In genomic region chr11:17730608-17731462, GRCh38 we compare ENCODE assay signal across 9 cellular contexts. TPM values are rescaled to one million over a fixed set of nuclear protein-coding genes. Genes with fewer than 3 reads are reported as not detected.
DNase-seq lines count a peak whose midpoint lies in the region; ATAC-seq and TF ChIP-seq lines count a peak whose summit lies in the region.
"Had no signal": no experiment of that assay in that cellular context is flagged by ENCODE, and none has a peak within 500 bp of the region (broad histone marks: within the 10 kb centered on the region; RNA-seq: fewer than 3 reads in every experiment).

No MANE protein-coding gene starts in this region.

- H4K20me1 ChIP-seq in Loucy (ENCODE audit: insufficient read depth, low read length, poor library complexity, severe bottlenecking), result no peaks in the 10 kb centered on the region

- no peaks in the 10 kb centered on the region for H3K9me3 Mint-ChIP-seq in activated T-cell treated with anti-CD3 and anti-CD28 coated beads, Interleukin-2, amount 50 U/mL, for 72 hours
- H3K9me3 Mint-ChIP-seq: dendritic cell treated with granulocyte-macrophage colony-stimulating factor and Interleukin-4, amounts not matched to agents 40 ng/mL and 50 ng/mL, for 4 days had no signal

- ATAC-seq in activated T-cell treated with anti-CD3 and anti-CD28 coated beads, Interleukin-2, amount 50 U/mL, for 72 hours (replicated peaks in 1 of 2), result peak; percentile 84 to 86

- H3K36me3 Mint-ChIP-seq in activated T-cell treated with anti-CD3 and anti-CD28 coated beads, Interleukin-2, amount 50 U/mL, for 72 hours (ENCODE audit: insufficient read depth in 2 of 2), result peaks cover 0 to 3% of the 10 kb centered on the region in 2 donors

- H3K9me2 ChIP-seq in Loucy (replicated peaks; ENCODE audit: low read depth, low read length), result no peaks in the 10 kb centered on the region

- no peaks in the 10 kb centered on the region for H3F3A ChIP-seq in Loucy (ENCODE audit: low read depth)

- no peak overlapping the region for H3K4me2 ChIP-seq in Loucy (ENCODE audit: low read depth, low read length, poor library complexity, severe bottlenecking)

- no peak overlapping the region for H3K27ac Mint-ChIP-seq in activated T-cell treated with anti-CD3 and anti-CD28 coated beads, Interleukin-2, amount 50 U/mL, for 72 hours
- H3K27ac Mint-ChIP-seq: dendritic cell treated with granulocyte-macrophage colony-stimulating factor and Interleukin-4, amounts not matched to agents 40 ng/mL and 50 ng/mL, for 4 days had no signal

- H3K4me3 Mint-ChIP-seq in activated T-cell treated with anti-CD3 and anti-CD28 coated beads, Interleukin-2, amount 50 U/mL, for 72 hours, result no peak overlapping the region
- H3K4me3 Mint-ChIP-seq: dendritic cell treated with granulocyte-macrophage colony-stimulating factor and Interleukin-4, amounts not matched to agents 40 ng/mL and 50 ng/mL, for 4 days had no signal

- H3K4me1 Mint-ChIP-seq in activated T-cell treated with anti-CD3 and anti-CD28 coated beads, Interleukin-2, amount 50 U/mL, for 72 hours (ENCODE audit: low read depth), result no peaks in the 10 kb centered on the region

- TF ChIP-seq CTCF in Loucy (conservative IDR thresholded peaks at IDR 0.05; ENCODE audit: low read length) (peak; percentile 77), Peyer's patch (IDR thresholded peaks at IDR 0.05) (peak in 5 of 6 experiments; percentile 23 to 81 (median 80)), fibroblast of the aortic adventitia (IDR thresholded peaks at IDR 0.05; ENCODE audit: insufficient read depth, low read length) (peak; percentile 98), tibial nerve (IDR thresholded peaks at IDR 0.05) (peak; percentile 68 to 77 (median 73))

- H3K9ac ChIP-seq in Loucy (ENCODE audit: low read depth, low read length, poor library complexity, severe bottlenecking), result no peak overlapping the region

- H3K79me2 ChIP-seq in Loucy (ENCODE audit: insufficient read depth, low read length), result no peaks in the 10 kb centered on the region

- no peak overlapping the region for H3K4me3 ChIP-seq in Loucy (ENCODE audit: low read length, poor library complexity, severe bottlenecking)
- H3K4me3 ChIP-seq in Peyer's patch, result no peak overlapping the region
- H3K4me3 ChIP-seq in fibroblast of the aortic adventitia (ENCODE audit: low read depth, low read length), result no peak overlapping the region
- no peak overlapping the region for H3K4me3 ChIP-seq in tibial nerve

- H3K27me3 Mint-ChIP-seq in activated T-cell treated with anti-CD3 and anti-CD28 coated beads, Interleukin-2, amount 50 U/mL, for 72 hours (ENCODE audit: low read depth), result peaks cover 52% of the 10 kb centered on the region

- no peak overlapping the region for H2AFZ ChIP-seq in Loucy (ENCODE audit: low read length)

- H3K27me3 ChIP-seq in Loucy (ENCODE audit: insufficient read depth, low read length, poor library complexity, severe bottlenecking) (no peaks in the 10 kb centered on the region), Peyer's patch (peaks cover 0 to 9% of the 10 kb centered on the region in 2 donors), tibial nerve (peaks cover 0 to 65% of the 10 kb centered on the region in 2 donors)

- 13 to 16% methylated on average over 8 to 9 of the region's 9 CpGs for WGBS in tibial nerve, 2 donors

- peak; percentile 68 for DNase-seq in EH (ENCODE audit: low read depth)
- DNase-seq in H4 (ENCODE audit: low spot score), result peak; percentile 83
- peak; percentile 37 to 83 (median 78) for DNase-seq in Peyer's patch
- DNase-seq in activated T-cell treated with anti-CD3 and anti-CD28 coated beads, Interleukin-2, amount 50 U/mL, for 72 hours, result peak; percentile 70 to 77
- DNase-seq in fibroblast of the aortic adventitia (ENCODE audit: low read depth), result peak; percentile 81
- DNase-seq in nucleus accumbens (lab: John Stamatoyannopoulos, UW), result peak in 54 of 56 donors; percentile 14 to 89 (median 71)
- peak; percentile 47 to 72 for DNase-seq in tibial nerve (ENCODE audit: low spot score in 2 of 2)

- H3K4me1 ChIP-seq in Loucy (ENCODE audit: insufficient read depth, low read length, poor library complexity, severe bottlenecking) (no peaks in the 10 kb centered on the region), Peyer's patch (peaks cover 0 to 15% (median 3%) of the 10 kb centered on the region in 4 donors), tibial nerve (peaks cover 0 to 16% (median 9%) of the 10 kb centered on the region in 4 donors)

- H3K9me3 ChIP-seq in Loucy (ENCODE audit: insufficient read depth, low read depth, low read length) (no peaks in the 10 kb centered on the region), Peyer's patch (no peaks in the 10 kb centered on the region), tibial nerve (no peaks in the 10 kb centered on the region)

- H3K36me3 ChIP-seq in Loucy (ENCODE audit: insufficient read depth, low read length) (no peaks in the 10 kb centered on the region), Peyer's patch (no peaks in the 10 kb centered on the region), tibial nerve (no peaks in the 10 kb centered on the region)

- no peak for TF ChIP-seq EP300 in tibial nerve (IDR thresholded peaks at IDR 0.05)

- H3K27ac ChIP-seq in Peyer's patch, result no peak overlapping the region
- no peak overlapping the region for H3K27ac ChIP-seq in tibial nerve

- TF ChIP-seq POLR2A in Peyer's patch (IDR thresholded peaks at IDR 0.05) (no peak), tibial nerve (IDR thresholded peaks at IDR 0.05) (no peak)

RNA-seq across cellular contexts. Expression of gene KCNC1, which starts 3.7 kb away (rescaled TPM):
- not detected in 2 replicates for total RNA-seq in H4 (2014; rRNA removed; shearing (Covaris generic))
- total RNA-seq in Peyer's patch, result 1 to 10 TPM in 1 of 4 donors, under 1 TPM in 1, not detected in 2; 0.13 to 9.9 TPM
- total RNA-seq in activated T-cell treated with anti-CD3 and anti-CD28 coated beads, Interleukin-2, amount 50 U/mL, for 72 hours, result not detected
- not detected in 2 replicates for total RNA-seq in fibroblast of the aortic adventitia (ENCODE audit: low replicate concordance)
- not detected for total RNA-seq in tibial nerve

RNA-seq across cellular contexts. Expression of gene MYOD1, which starts 11.5 kb away (rescaled TPM):
- not detected in 2 replicates for total RNA-seq in H4 (2014; rRNA removed; shearing (Covaris generic))
- total RNA-seq in Peyer's patch, result not detected
- total RNA-seq in activated T-cell treated with anti-CD3 and anti-CD28 coated beads, Interleukin-2, amount 50 U/mL, for 72 hours, result not detected
- total RNA-seq in fibroblast of the aortic adventitia (ENCODE audit: low replicate concordance), result not detected in 2 replicates
- not detected for total RNA-seq in tibial nerve
